In the genomic region with DNA sequence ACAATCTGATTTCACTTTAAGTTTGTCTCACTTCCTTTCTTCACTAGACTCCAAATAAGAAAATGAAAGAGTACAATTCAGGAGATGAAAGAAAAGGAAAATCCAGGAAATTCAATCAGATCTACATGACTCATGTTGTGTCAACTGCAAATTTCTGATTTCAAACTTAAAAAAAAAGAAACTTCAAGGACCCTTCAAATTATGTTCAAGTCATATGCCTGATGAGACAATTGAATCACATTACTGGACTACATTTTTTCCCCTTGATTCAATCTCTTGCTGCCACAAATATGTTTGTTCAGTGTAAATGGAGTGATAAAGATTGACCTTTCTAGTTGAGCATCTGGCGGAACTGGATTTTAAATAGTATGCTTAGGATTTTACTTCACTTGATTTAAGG, we compare ENCODE assay signal across 13 cellular contexts. TPM values are rescaled to one million over a fixed set of nuclear protein-coding genes. Genes with fewer than 3 reads are reported as not detected.
DNase-seq lines count a peak whose midpoint lies in the region; ATAC-seq and TF ChIP-seq lines count a peak whose summit lies in the region.
"Had no signal": no experiment of that assay in that cellular context is flagged by ENCODE, and none has a peak within 500 bp of the region (broad histone marks: within the 10 kb centered on the region; RNA-seq: fewer than 3 reads in every experiment).

No MANE protein-coding gene starts in this region.

- in situ Hi-C loops in astrocyte of the spinal cord (cut with HindIII; ENCODE audit: low sequenced_read_pairs) = no loop called here

- intact Hi-C loops in lower lobe of right lung (cut with DNase I) = no loop called here

- H3K36me3 ChIP-seq in lower lobe of right lung = no peaks in the 10 kb centered on the region
- H3K36me3 ChIP-seq: MG63 had no signal

- H3K9me3 ChIP-seq in lower lobe of right lung = no peaks in the 10 kb centered on the region
- H3K9me3 ChIP-seq: MG63 had no signal

- TF ChIP-seq CTCF in astrocyte of the spinal cord (IDR thresholded peaks at IDR 0.05; ENCODE audit: low read depth, low read length) (no peak), lower lobe of right lung (IDR thresholded peaks at IDR 0.05) (no peak)

- DNase-seq in COLO829 (ENCODE audit: low spot score) = peak; percentile 59
- DNase-seq in LHCN-M2 (ENCODE audit: low read depth) = peak; percentile 97
- peak; percentile 96 for DNase-seq in astrocyte of the spinal cord (ENCODE audit: low read depth, low spot score)
- DNase-seq in lower lobe of right lung = no peak
- no peak for DNase-seq in cortex of kidney (lab: John Stamatoyannopoulos, UW)
- no peak for DNase-seq in NCI-H2171 (lab: John Stamatoyannopoulos, UW)
- no peak for DNase-seq in activated T-cell treated with anti-CD3 and anti-CD28 coated beads for 4 hours
- DNase-seq in putamen (ENCODE audit: low spot score) = no peak
- DNase-seq: activated CD4-positive, alpha-beta memory T cell treated with anti-CD3 and anti-CD28 coated beads for 36 hours; anterior cingulate cortex; DMS 273 treated with DMSO at 0.1 percent for 48 hours; MG63; nucleus accumbens had no signal

- H3K27ac ChIP-seq in lower lobe of right lung = no peak overlapping the region

- H3K4me1 ChIP-seq in lower lobe of right lung = no peaks in the 10 kb centered on the region

- ATAC-seq in lower lobe of right lung = peak; percentile 69 to 93

- no peaks in the 10 kb centered on the region for H3K27me3 ChIP-seq in lower lobe of right lung (ENCODE audit: low read depth)
- H3K27me3 ChIP-seq: MG63 had no signal

- H3K4me3 ChIP-seq in astrocyte of the spinal cord (ENCODE audit: low read depth, low read length) (no peak overlapping the region), lower lobe of right lung (no peak overlapping the region)
- H3K4me3 ChIP-seq: MG63 had no signal

RNA-seq across cellular contexts. Expression of gene FRMD5, which starts 37.4 kb away (rescaled TPM):
- total RNA-seq in LHCN-M2 (2014; rRNA removed) (2.7 and 3.2 TPM in 2 replicates), lower lobe of right lung (0.12 TPM)
- 1.9 TPM for polyA plus RNA-seq in LHCN-M2 (2012)

Comparison
In these comparisons a context has a peak if more than half of its experiments do, and no peak if none do; other contexts are left out.
1. DNase-seq: peak in COLO829 (single experiment), LHCN-M2 (single experiment) and astrocyte of the spinal cord (single experiment); none in lower lobe of right lung (single experiment), cortex of kidney (single experiment), NCI-H2171 (single experiment), activated T-cell treated with anti-CD3 and anti-CD28 coated beads for 4 hours (single experiment) and putamen (single experiment).